Comparison of ENCODE assay signal across 9 cellular contexts in the genomic region with DNA sequence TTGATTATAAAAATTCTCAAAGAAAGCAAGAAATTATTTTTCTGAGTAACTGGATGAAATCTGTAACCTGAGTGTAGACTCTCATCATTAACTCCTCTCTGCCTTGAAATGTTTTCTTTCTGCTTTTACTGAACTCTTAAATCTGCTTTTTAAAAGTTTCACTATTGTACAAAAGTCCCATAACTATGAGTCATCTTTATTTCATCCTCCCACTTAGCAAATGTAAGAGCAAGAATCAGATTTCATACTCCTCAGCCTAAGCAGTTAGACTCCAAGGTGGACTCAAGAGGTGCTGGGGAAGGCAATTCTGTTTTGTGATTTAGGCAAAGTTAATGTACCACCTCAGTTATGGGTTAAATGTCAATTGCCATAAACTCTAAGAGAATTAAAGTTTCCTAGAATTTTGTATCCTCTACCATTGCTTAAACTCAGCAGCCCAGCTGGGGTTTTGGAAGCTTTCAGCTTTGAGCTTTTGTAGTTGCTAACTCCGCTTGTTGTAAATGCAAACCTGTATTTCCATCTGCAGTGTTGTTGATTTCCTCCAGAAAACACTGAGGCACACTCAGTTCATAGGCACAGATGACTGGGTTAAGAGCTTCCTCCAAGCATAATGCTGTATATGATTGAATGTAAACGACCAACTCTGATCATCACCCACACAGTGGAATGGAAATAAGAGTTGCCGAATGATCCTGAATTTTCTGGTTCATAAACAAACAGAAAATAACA.
DNase-seq lines count a peak whose midpoint lies in the region; ATAC-seq and FAIRE-seq lines count a peak whose summit lies in the region.
"Had no signal": no experiment of that assay in that cellular context is flagged by ENCODE, and none has a peak within 500 bp of the region (broad histone marks: within the 10 kb centered on the region; RNA-seq: fewer than 3 reads in every experiment).

No MANE protein-coding gene starts in this region.

- H3K36me3 ChIP-seq in H7 (replicated peaks; ENCODE audit: control insufficient read depth, insufficient read depth, low read length) = no peaks in the 10 kb centered on the region

- H3K27me3 ChIP-seq in H7 (ENCODE audit: control insufficient read depth, insufficient read depth, low read length) = no peaks in the 10 kb centered on the region

- peak; percentile 59 for ATAC-seq in GM21423 (IDR thresholded peaks at IDR 0.05; ENCODE audit: unreplicated experiment)

- H3K4me3 ChIP-seq in H7 (ENCODE audit: insufficient read depth, low read depth, low read length) = no peak overlapping the region

- FAIRE-seq in HTR-8/SVneo (lab: Jason Lieb, UNC) = no peak

- DNase-seq in ELR (ENCODE audit: low read depth) (peak; percentile 64), HTR-8/SVneo (ENCODE audit: insufficient read length, low spot score) (peak; percentile 21), hepatic stellate cell (ENCODE audit: low spot score) (peak; percentile 2), H7 (no peak), SW480 (ENCODE audit: low spot score) (no peak)
- no peak for DNase-seq in activated CD4-positive, alpha-beta T cell treated with anti-CD3 and anti-CD28 coated beads for 48 hours
- no peak for DNase-seq in activated naive CD4-positive, alpha-beta T cell (lab: John Stamatoyannopoulos, UW)
- DNase-seq: naive B cell had no signal

Comparison
In these comparisons a context has a peak if more than half of its experiments do, and no peak if none do; other contexts are left out.
1. DNase-seq: peak in ELR (single experiment), HTR-8/SVneo (single experiment) and hepatic stellate cell (single experiment); none in H7 (single experiment), SW480 (single experiment), activated CD4-positive, alpha-beta T cell treated with anti-CD3 and anti-CD28 coated beads for 48 hours (single experiment) and activated naive CD4-positive, alpha-beta T cell (0 of 4).